Comparison of ENCODE assay signal across 19 cellular contexts in genomic region chr1:247905181-247905580, GRCh38. TPM values are rescaled to one million over a fixed set of nuclear protein-coding genes. Genes with fewer than 3 reads are reported as not detected.
"Had no signal": no experiment of that assay in that cellular context is flagged by ENCODE, and none has a peak within 500 bp of the region (broad histone marks: within the 10 kb centered on the region; RNA-seq: fewer than 3 reads in every experiment).

No MANE protein-coding gene starts in this region.

- H3K27ac ChIP-seq: hepatocyte, neutrophil, parathyroid adenoma, sigmoid colon, thoracic aorta, upper lobe of right lung had no signal

- H3K4me2 ChIP-seq: hepatocyte had no signal

- H3K4me1 Mint-ChIP-seq: mesothelial cell of epicardium had no signal

- H3K27ac Mint-ChIP-seq: activated naive CD8-positive, alpha-beta T cell; activated T-helper 2 cell treated with anti-CD3 and anti-CD28 coated beads, Interferon-gamma antibody, Interleukin-2, Interleukin-4, amounts not matched to agents 10 μg/mL and 5 μg/mL and 100 μg/mL, durations not matched to agents 14 hours and 24 hours and 36 hours; mesothelial cell of epicardium had no signal

- H3K36me3 ChIP-seq: neutrophil, sigmoid colon, thoracic aorta, upper lobe of right lung had no signal

- DNase-seq: activated CD4-positive, alpha-beta T cell treated with anti-CD3 and anti-CD28 coated beads, Interleukin-2, amount 50 U/mL, for 4 hours; amniotic stem cell; islet precursor cell; sigmoid colon; stimulated activated CD4-positive, alpha-beta T cell treated with anti-CD3 and anti-CD28 coated beads, Interleukin-1b, Interleukin-23, amount 100 ng/mL, for 48 hours; T-helper 2 cell; upper lobe of right lung had no signal

- H3K9me3 ChIP-seq: neutrophil, sigmoid colon, thoracic aorta, upper lobe of right lung had no signal

- H3K4me3 Mint-ChIP-seq: activated naive CD8-positive, alpha-beta T cell; mesothelial cell of epicardium had no signal

- H3K27me3 ChIP-seq: hepatocyte, neutrophil, sigmoid colon, upper lobe of right lung had no signal

- ATAC-seq: activated CD4-positive, CD25-positive, alpha-beta regulatory T cell treated with anti-CD3 and anti-CD28 coated beads, Interleukin-2, amount 50 U/mL, for 24 hours; esophagus mucosa; upper lobe of right lung had no signal

- H3K4me3 ChIP-seq: hepatocyte, lung, sigmoid colon, thoracic aorta, upper lobe of right lung had no signal

- H3K36me3 Mint-ChIP-seq: activated naive CD8-positive, alpha-beta T cell had no signal

- H3K27me3 Mint-ChIP-seq: activated naive CD8-positive, alpha-beta T cell had no signal

- H3K9me3 Mint-ChIP-seq: activated T-helper 2 cell treated with anti-CD3 and anti-CD28 coated beads, Interferon-gamma antibody, Interleukin-2, Interleukin-4, amounts not matched to agents 10 μg/mL and 5 μg/mL and 100 μg/mL, durations not matched to agents 14 hours and 24 hours and 36 hours had no signal

- H3K4me1 ChIP-seq: parathyroid adenoma, sigmoid colon, upper lobe of right lung had no signal

- H3K79me2 ChIP-seq: hepatocyte, parathyroid adenoma had no signal

RNA-seq across cellular contexts. Expression of gene OR2W3, which starts 9.8 kb away (rescaled TPM):
- total RNA-seq: activated T-helper 2 cell treated with anti-CD3 and anti-CD28 coated beads, Interferon-gamma antibody, Interleukin-2, Interleukin-4, amounts not matched to agents 10 μg/mL and 5 μg/mL and 100 μg/mL, durations not matched to agents 14 hours and 24 hours and 36 hours; cardiac septum; esophagus mucosa; hepatocyte; myocyte; thoracic aorta had no signal

RNA-seq across cellular contexts. Expression of gene OR2T8, which starts 14.9 kb away (rescaled TPM):
- total RNA-seq: activated T-helper 2 cell treated with anti-CD3 and anti-CD28 coated beads, Interferon-gamma antibody, Interleukin-2, Interleukin-4, amounts not matched to agents 10 μg/mL and 5 μg/mL and 100 μg/mL, durations not matched to agents 14 hours and 24 hours and 36 hours; cardiac septum; esophagus mucosa; hepatocyte; mesothelial cell of epicardium; myocyte; sigmoid colon; thoracic aorta; upper lobe of right lung had no signal

RNA-seq across cellular contexts. Expression of gene OR2AJ1, which starts 19.5 kb away (rescaled TPM):
- total RNA-seq: activated T-helper 2 cell treated with anti-CD3 and anti-CD28 coated beads, Interferon-gamma antibody, Interleukin-2, Interleukin-4, amounts not matched to agents 10 μg/mL and 5 μg/mL and 100 μg/mL, durations not matched to agents 14 hours and 24 hours and 36 hours; cardiac septum; esophagus mucosa; hepatocyte; lung; mesothelial cell of epicardium; myocyte; sigmoid colon; thoracic aorta; upper lobe of right lung had no signal

RNA-seq across cellular contexts. Expression of gene OR2L8, which starts 43.5 kb away (rescaled TPM):
- total RNA-seq: cardiac septum, esophagus mucosa, hepatocyte, lung, mesothelial cell of epicardium, myocyte, sigmoid colon, thoracic aorta, upper lobe of right lung had no signal

RNA-seq across cellular contexts. Expression of gene TRIM58, which starts 48.2 kb away (rescaled TPM):
- total RNA-seq: hepatocyte, myocyte had no signal
